Comparison of ENCODE assay signal across 17 cellular contexts in genomic region chr6:89803271-89803670, GRCh38.
"Had no signal": no experiment of that assay in that cellular context is flagged by ENCODE, and none has a peak within 500 bp of the region (broad histone marks: within the 10 kb centered on the region; RNA-seq: fewer than 3 reads in every experiment).

No MANE protein-coding gene starts in this region.

- DNase-seq: NCI-H1092 treated with DMSO at 0.1 percent for 48 hours, NCI-H1436, NCI-H187, NCI-H2029, NCI-H2081 treated with DMSO at 0.1 percent for 48 hours, NCI-H2227 treated with DMSO at 0.1 percent for 48 hours, NCI-H524 treated with DMSO at 0.1 percent for 48 hours, NCI-H69, NCI-H774, Right ventricle myocardium superior, RPMI8226, T-helper 1 cell had no signal

- H3K9ac ChIP-seq: KMS-11 had no signal

- ATAC-seq: K562, SK-N-SH treated with all-trans-retinoic acid at 6 μM for 48 hours had no signal

- H3K4me3 Mint-ChIP-seq: IgD-negative memory B cell had no signal

- H3K4me2 ChIP-seq: KMS-11 had no signal

- H3K9me3 Mint-ChIP-seq: IgD-negative memory B cell had no signal

- H3K27ac ChIP-seq: HL-60, KMS-11 had no signal

- H3K4me3 ChIP-seq: K562 had no signal

- H3K27me3 Mint-ChIP-seq: IgD-negative memory B cell had no signal
